7 cellular contexts compared by ENCODE assay signal in genomic region chr11:25615841-25616240, GRCh38.
"Had no signal": no experiment of that assay in that cellular context is flagged by ENCODE, and none has a peak within 500 bp of the region (broad histone marks: within the 10 kb centered on the region; RNA-seq: fewer than 3 reads in every experiment).

No MANE protein-coding gene starts in this region.

- H3K27ac ChIP-seq: GM23248, HL-60, KMS-11 had no signal

- DNase-seq: GM23248, H9, HCEC 1CT, IMR-90 had no signal

- H3K4me3 ChIP-seq: GM23248, K562 had no signal
